Comparison of ENCODE assay signal across 8 cellular contexts in genomic region chr19:3125900-3126524, GRCh38. TPM values are rescaled to one million over a fixed set of nuclear protein-coding genes. Genes with fewer than 3 reads are reported as not detected.
DNase-seq lines count a peak whose midpoint lies in the region; ATAC-seq, FAIRE-seq and TF ChIP-seq lines count a peak whose summit lies in the region.

No MANE protein-coding gene starts in this region.

- peak; percentile 93 for TF ChIP-seq CTCF in 22Rv1 (IDR thresholded peaks at IDR 0.05)
- TF ChIP-seq CTCF in gastrocnemius medialis (IDR thresholded peaks at IDR 0.05 in 4 of 5, conservative IDR thresholded peaks at IDR 0.05 in 1 of 5): peak; percentile 51 to 82 (median 73)

- in situ Hi-C loops in gastrocnemius medialis (cut with MboI; ENCODE audit: low sequenced_read_pairs in 4 of 4): no loop called here

- no peak for TF ChIP-seq POLR2A in gastrocnemius medialis (IDR thresholded peaks at IDR 0.05)

- no peaks in the 10 kb centered on the region for H3K4me1 ChIP-seq in gastrocnemius medialis

- H3K9me3 Mint-ChIP-seq in activated T-helper 1 cell treated with anti-CD3 and anti-CD28 coated beads, Interleukin-12 subunit alpha, Interleukin-12 subunit beta, Interleukin-2, Interleukin-4 antibody, amounts not matched to agents 30 ng/mL and 10 ng/mL and 1 ng/mL, durations not matched to agents 14 hours and 24 hours and 36 hours: no peaks in the 10 kb centered on the region

- peaks cover 13% of the 10 kb centered on the region for H3K4me1 Mint-ChIP-seq in activated T-helper 1 cell treated with anti-CD3 and anti-CD28 coated beads, Interleukin-12 subunit alpha, Interleukin-12 subunit beta, Interleukin-2, Interleukin-4 antibody, amounts not matched to agents 30 ng/mL and 10 ng/mL and 1 ng/mL, durations not matched to agents 14 hours and 24 hours and 36 hours (ENCODE audit: low read depth)

- FAIRE-seq in RCC 7860 (lab: Jason Lieb, UNC): no peak

- no peak overlapping the region for H3K4me3 ChIP-seq in gastrocnemius medialis

- H3K36me3 Mint-ChIP-seq in activated T-helper 1 cell treated with anti-CD3 and anti-CD28 coated beads, Interleukin-12 subunit alpha, Interleukin-12 subunit beta, Interleukin-2, Interleukin-4 antibody, amounts not matched to agents 30 ng/mL and 10 ng/mL and 1 ng/mL, durations not matched to agents 14 hours and 24 hours and 36 hours (ENCODE audit: low read depth): no peaks in the 10 kb centered on the region

- intact Hi-C loops in activated T-helper 1 cell treated with anti-CD3 and anti-CD28 coated beads, Interleukin-12 subunit alpha, Interleukin-12 subunit beta, Interleukin-2, Interleukin-4 antibody, amounts not matched to agents 30 ng/mL and 10 ng/mL and 1 ng/mL, durations not matched to agents 14 hours and 24 hours and 36 hours (cut with micrococcal nuclease): no loop called here
- intact Hi-C loops in head of caudate nucleus (cut with DNase I) (no loop called here), gastrocnemius medialis (cut with DNase I; ENCODE audit: low total_unique reads) (loop anchor here (5.0 kb wide), 1 partner anchor 49 kb away; no protein-coding TSS in a partner anchor)

- no peaks in the 10 kb centered on the region for H3K27me3 ChIP-seq in gastrocnemius medialis

- peaks cover 0 to 9% of the 10 kb centered on the region in 2 donors for H3K36me3 ChIP-seq in gastrocnemius medialis

- H3K27ac ChIP-seq in 22Rv1: no peak overlapping the region
- no peak overlapping the region for H3K27ac ChIP-seq in gastrocnemius medialis

- ATAC-seq in gastrocnemius medialis (peak; percentile 44 to 78), GM18873 (IDR thresholded peaks at IDR 0.05; ENCODE audit: low FRiP score, unreplicated experiment) (no peak)

- H3K27me3 Mint-ChIP-seq in activated T-helper 1 cell treated with anti-CD3 and anti-CD28 coated beads, Interleukin-12 subunit alpha, Interleukin-12 subunit beta, Interleukin-2, Interleukin-4 antibody, amounts not matched to agents 30 ng/mL and 10 ng/mL and 1 ng/mL, durations not matched to agents 14 hours and 24 hours and 36 hours (ENCODE audit: insufficient read depth): peaks cover 3% of the 10 kb centered on the region

- DNase-seq in GM19238 (ENCODE audit: insufficient read length, low spot score) (peak; percentile 79), RCC 7860 (ENCODE audit: low spot score) (peak; percentile 35), head of caudate nucleus (peak in 23 of 42 donors; percentile 21 to 70 (median 42)), gastrocnemius medialis (peak in 1 of 2 donors; percentile 49), GF-D8 (lab: John Stamatoyannopoulos, UW) (no peak)
- DNase-seq in activated T-helper 1 cell treated with anti-CD3 and anti-CD28 coated beads, Interleukin-12 subunit alpha, Interleukin-12 subunit beta, Interleukin-2, Interleukin-4 antibody, amounts not matched to agents 30 ng/mL and 10 ng/mL and 1 ng/mL, durations not matched to agents 14 hours and 24 hours and 36 hours (ENCODE audit: low spot score): peak; percentile 60

- H3K4me3 Mint-ChIP-seq in activated T-helper 1 cell treated with anti-CD3 and anti-CD28 coated beads, Interleukin-12 subunit alpha, Interleukin-12 subunit beta, Interleukin-2, Interleukin-4 antibody, amounts not matched to agents 30 ng/mL and 10 ng/mL and 1 ng/mL, durations not matched to agents 14 hours and 24 hours and 36 hours: no peak overlapping the region

- no peaks in the 10 kb centered on the region for H3K9me3 ChIP-seq in gastrocnemius medialis

- H3K27ac Mint-ChIP-seq in activated T-helper 1 cell treated with anti-CD3 and anti-CD28 coated beads, Interleukin-12 subunit alpha, Interleukin-12 subunit beta, Interleukin-2, Interleukin-4 antibody, amounts not matched to agents 30 ng/mL and 10 ng/mL and 1 ng/mL, durations not matched to agents 14 hours and 24 hours and 36 hours: no peak overlapping the region

RNA-seq across cellular contexts. Expression of gene GNA15, which starts 9.8 kb away (rescaled TPM):
- total RNA-seq in activated T-helper 1 cell treated with anti-CD3 and anti-CD28 coated beads, Interleukin-12 subunit alpha, Interleukin-12 subunit beta, Interleukin-2, Interleukin-4 antibody, amounts not matched to agents 30 ng/mL and 10 ng/mL and 1 ng/mL, durations not matched to agents 14 hours and 24 hours and 36 hours: 103 and 109 TPM in 2 replicates
- total RNA-seq in gastrocnemius medialis: 1 to 10 TPM in 1 of 4 donors, under 1 TPM in 3; 0.51 to 1.2 (median 0.81) TPM

RNA-seq across cellular contexts. Expression of gene GNA11, which starts 31.9 kb away (rescaled TPM):
- 4.1 and 5.7 TPM in 2 replicates for total RNA-seq in activated T-helper 1 cell treated with anti-CD3 and anti-CD28 coated beads, Interleukin-12 subunit alpha, Interleukin-12 subunit beta, Interleukin-2, Interleukin-4 antibody, amounts not matched to agents 30 ng/mL and 10 ng/mL and 1 ng/mL, durations not matched to agents 14 hours and 24 hours and 36 hours
- 10 to 100 TPM; 38.3 to 72.5 (median 68.5) TPM for total RNA-seq in gastrocnemius medialis

RNA-seq across cellular contexts. Expression of gene S1PR4, which starts 52.6 kb away (rescaled TPM):
- 44.3 and 45.3 TPM in 2 replicates for total RNA-seq in activated T-helper 1 cell treated with anti-CD3 and anti-CD28 coated beads, Interleukin-12 subunit alpha, Interleukin-12 subunit beta, Interleukin-2, Interleukin-4 antibody, amounts not matched to agents 30 ng/mL and 10 ng/mL and 1 ng/mL, durations not matched to agents 14 hours and 24 hours and 36 hours
- 1 to 10 TPM in 2 of 4 donors, under 1 TPM in 2; 0.87 to 3.4 (median 0.97) TPM for total RNA-seq in gastrocnemius medialis

RNA-seq across cellular contexts. Expression of gene NCLN, which starts 59.7 kb away (rescaled TPM):
- 112 and 118 TPM in 2 replicates for total RNA-seq in activated T-helper 1 cell treated with anti-CD3 and anti-CD28 coated beads, Interleukin-12 subunit alpha, Interleukin-12 subunit beta, Interleukin-2, Interleukin-4 antibody, amounts not matched to agents 30 ng/mL and 10 ng/mL and 1 ng/mL, durations not matched to agents 14 hours and 24 hours and 36 hours
- total RNA-seq in gastrocnemius medialis: 10 to 100 TPM; 18.2 to 54.4 (median 43.1) TPM

Comparison
In these comparisons a context has a peak if more than half of its experiments do, and no peak if none do; other contexts are left out.
1. RNA of gene GNA15, which starts 9.8 kb away (total RNA-seq): 103 to 109 TPM in activated T-helper 1 cell treated with anti-CD3 and anti-CD28 coated beads, Interleukin-12 subunit alpha, Interleukin-12 subunit beta, Interleukin-2, Interleukin-4 antibody, amounts not matched to agents 30 ng/mL and 10 ng/mL and 1 ng/mL, durations not matched to agents 14 hours and 24 hours and 36 hours; 0.51 to 1.2 TPM in gastrocnemius medialis; every median in the first group is over 10 times any median in the second.
2. RNA of gene S1PR4, which starts 52.6 kb away (total RNA-seq): 44.3 to 45.3 TPM in activated T-helper 1 cell treated with anti-CD3 and anti-CD28 coated beads, Interleukin-12 subunit alpha, Interleukin-12 subunit beta, Interleukin-2, Interleukin-4 antibody, amounts not matched to agents 30 ng/mL and 10 ng/mL and 1 ng/mL, durations not matched to agents 14 hours and 24 hours and 36 hours; 0.87 to 3.4 TPM in gastrocnemius medialis; every median in the first group is over 10 times any median in the second.